ENCODE assay signal across 1 cellular context in genomic region chr3:186529204-186529999, GRCh38.
TF ChIP-seq lines count a peak whose summit lies in the region.

No MANE protein-coding gene starts in this region.

TF ChIP-seq in WTC11, 78 proteins besides CTCF, POLR2A, EP300 and RAD21 (continued from another document):
- TF ChIP-seq ZSCAN18 (CRISPR knock-in tag; IDR thresholded peaks at IDR 0.05) (no peak), PREB (CRISPR knock-in tag; IDR thresholded peaks at IDR 0.05; ENCODE audit: borderline replicate concordance) (no peak)
- TF ChIP-seq, protein P1, sequence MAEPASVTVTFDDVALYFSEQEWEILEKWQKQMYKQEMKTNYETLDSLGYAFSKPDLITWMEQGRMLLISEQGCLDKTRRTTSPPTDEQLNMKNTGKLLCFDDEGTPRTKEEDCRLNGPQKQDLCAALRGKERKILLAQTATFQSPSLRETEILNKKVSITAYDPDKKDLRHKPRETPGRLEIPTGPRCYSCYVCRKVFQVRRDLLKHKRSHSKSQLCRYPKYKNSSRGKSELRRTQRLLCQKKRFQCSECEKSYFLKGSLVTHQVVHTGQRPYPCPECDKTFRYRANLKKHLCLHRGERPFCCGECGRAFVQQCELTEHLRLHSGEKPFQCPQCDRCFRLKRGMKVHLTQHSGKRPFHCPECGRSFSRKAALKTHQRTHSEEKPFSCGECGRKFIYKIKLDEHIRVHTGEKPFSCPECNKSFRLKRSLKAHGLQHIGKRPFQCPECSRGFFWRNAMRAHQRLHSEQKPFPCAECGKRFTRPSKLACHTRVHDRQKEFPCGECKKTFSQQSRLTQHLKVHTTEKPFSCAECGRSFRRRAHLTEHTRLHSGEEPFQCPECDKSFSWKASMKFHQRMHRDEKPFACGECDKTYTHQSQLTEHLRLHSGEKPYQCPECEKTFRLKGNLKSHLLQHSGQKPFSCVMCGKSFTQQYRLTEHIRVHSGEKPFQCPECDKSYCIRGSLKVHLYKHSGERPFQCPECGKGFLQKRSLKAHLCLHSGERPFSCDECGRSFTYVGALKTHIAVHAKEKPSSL (CRISPR knock-in tag; conservative IDR thresholded peaks at IDR 0.05) = no peak
- TF ChIP-seq, protein P2, sequence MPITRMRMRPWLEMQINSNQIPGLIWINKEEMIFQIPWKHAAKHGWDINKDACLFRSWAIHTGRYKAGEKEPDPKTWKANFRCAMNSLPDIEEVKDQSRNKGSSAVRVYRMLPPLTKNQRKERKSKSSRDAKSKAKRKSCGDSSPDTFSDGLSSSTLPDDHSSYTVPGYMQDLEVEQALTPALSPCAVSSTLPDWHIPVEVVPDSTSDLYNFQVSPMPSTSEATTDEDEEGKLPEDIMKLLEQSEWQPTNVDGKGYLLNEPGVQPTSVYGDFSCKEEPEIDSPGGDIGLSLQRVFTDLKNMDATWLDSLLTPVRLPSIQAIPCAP (CRISPR knock-in tag; IDR thresholded peaks at IDR 0.05) = no peak
- TF ChIP-seq, protein P3, sequence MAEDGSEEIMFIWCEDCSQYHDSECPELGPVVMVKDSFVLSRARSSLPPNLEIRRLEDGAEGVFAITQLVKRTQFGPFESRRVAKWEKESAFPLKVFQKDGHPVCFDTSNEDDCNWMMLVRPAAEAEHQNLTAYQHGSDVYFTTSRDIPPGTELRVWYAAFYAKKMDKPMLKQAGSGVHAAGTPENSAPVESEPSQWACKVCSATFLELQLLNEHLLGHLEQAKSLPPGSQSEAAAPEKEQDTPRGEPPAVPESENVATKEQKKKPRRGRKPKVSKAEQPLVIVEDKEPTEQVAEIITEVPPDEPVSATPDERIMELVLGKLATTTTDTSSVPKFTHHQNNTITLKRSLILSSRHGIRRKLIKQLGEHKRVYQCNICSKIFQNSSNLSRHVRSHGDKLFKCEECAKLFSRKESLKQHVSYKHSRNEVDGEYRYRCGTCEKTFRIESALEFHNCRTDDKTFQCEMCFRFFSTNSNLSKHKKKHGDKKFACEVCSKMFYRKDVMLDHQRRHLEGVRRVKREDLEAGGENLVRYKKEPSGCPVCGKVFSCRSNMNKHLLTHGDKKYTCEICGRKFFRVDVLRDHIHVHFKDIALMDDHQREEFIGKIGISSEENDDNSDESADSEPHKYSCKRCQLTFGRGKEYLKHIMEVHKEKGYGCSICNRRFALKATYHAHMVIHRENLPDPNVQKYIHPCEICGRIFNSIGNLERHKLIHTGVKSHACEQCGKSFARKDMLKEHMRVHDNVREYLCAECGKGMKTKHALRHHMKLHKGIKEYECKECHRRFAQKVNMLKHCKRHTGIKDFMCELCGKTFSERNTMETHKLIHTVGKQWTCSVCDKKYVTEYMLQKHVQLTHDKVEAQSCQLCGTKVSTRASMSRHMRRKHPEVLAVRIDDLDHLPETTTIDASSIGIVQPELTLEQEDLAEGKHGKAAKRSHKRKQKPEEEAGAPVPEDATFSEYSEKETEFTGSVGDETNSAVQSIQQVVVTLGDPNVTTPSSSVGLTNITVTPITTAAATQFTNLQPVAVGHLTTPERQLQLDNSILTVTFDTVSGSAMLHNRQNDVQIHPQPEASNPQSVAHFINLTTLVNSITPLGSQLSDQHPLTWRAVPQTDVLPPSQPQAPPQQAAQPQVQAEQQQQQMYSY (CRISPR knock-in tag; IDR thresholded peaks at IDR 0.05) = no peak
- TF ChIP-seq, protein P4, sequence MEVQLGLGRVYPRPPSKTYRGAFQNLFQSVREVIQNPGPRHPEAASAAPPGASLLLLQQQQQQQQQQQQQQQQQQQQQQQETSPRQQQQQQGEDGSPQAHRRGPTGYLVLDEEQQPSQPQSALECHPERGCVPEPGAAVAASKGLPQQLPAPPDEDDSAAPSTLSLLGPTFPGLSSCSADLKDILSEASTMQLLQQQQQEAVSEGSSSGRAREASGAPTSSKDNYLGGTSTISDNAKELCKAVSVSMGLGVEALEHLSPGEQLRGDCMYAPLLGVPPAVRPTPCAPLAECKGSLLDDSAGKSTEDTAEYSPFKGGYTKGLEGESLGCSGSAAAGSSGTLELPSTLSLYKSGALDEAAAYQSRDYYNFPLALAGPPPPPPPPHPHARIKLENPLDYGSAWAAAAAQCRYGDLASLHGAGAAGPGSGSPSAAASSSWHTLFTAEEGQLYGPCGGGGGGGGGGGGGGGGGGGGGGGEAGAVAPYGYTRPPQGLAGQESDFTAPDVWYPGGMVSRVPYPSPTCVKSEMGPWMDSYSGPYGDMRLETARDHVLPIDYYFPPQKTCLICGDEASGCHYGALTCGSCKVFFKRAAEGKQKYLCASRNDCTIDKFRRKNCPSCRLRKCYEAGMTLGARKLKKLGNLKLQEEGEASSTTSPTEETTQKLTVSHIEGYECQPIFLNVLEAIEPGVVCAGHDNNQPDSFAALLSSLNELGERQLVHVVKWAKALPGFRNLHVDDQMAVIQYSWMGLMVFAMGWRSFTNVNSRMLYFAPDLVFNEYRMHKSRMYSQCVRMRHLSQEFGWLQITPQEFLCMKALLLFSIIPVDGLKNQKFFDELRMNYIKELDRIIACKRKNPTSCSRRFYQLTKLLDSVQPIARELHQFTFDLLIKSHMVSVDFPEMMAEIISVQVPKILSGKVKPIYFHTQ (CRISPR knock-in tag; IDR thresholded peaks at IDR 0.05) = no peak
- TF ChIP-seq, protein P5, sequence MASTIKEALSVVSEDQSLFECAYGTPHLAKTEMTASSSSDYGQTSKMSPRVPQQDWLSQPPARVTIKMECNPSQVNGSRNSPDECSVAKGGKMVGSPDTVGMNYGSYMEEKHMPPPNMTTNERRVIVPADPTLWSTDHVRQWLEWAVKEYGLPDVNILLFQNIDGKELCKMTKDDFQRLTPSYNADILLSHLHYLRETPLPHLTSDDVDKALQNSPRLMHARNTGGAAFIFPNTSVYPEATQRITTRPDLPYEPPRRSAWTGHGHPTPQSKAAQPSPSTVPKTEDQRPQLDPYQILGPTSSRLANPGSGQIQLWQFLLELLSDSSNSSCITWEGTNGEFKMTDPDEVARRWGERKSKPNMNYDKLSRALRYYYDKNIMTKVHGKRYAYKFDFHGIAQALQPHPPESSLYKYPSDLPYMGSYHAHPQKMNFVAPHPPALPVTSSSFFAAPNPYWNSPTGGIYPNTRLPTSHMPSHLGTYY (CRISPR knock-in tag; IDR thresholded peaks at IDR 0.05) = no peak
